Comparison of ENCODE assay signal across 35 cellular contexts in genomic region chr17:31605761-31606160, GRCh38.
"Had no signal": no experiment of that assay in that cellular context is flagged by ENCODE, and none has a peak within 500 bp of the region (broad histone marks: within the 10 kb centered on the region; RNA-seq: fewer than 3 reads in every experiment).

No MANE protein-coding gene starts in this region.

- H3K27ac ChIP-seq: adrenal gland, body of pancreas, brain microvascular endothelial cell, breast epithelium, VCaP had no signal

- H3K27ac Mint-ChIP-seq: activated B cell treated with CpG ODN at 0.5 μM for 24 hours; activated CD4-positive, alpha-beta memory T cell treated with anti-CD3 and anti-CD28 coated beads for 36 hours; activated CD4-positive, alpha-beta T cell treated with anti-CD3 and anti-CD28 coated beads, Interleukin-2, amount 10 ng/mL, durations not matched to agents 24 days and 14 days; activated CD8-positive, alpha-beta T cell treated with anti-CD3 and anti-CD28 coated beads for 36 hours; activated naive CD4-positive, alpha-beta T cell treated with anti-CD3 and anti-CD28 coated beads for 36 hours; activated naive CD8-positive, alpha-beta T cell treated with anti-CD3 and anti-CD28 coated beads for 36 hours; activated T-cell treated with anti-CD3 and anti-CD28 coated beads, Interleukin-2, amount 50 U/mL, for 72 hours; activated T-helper 1 cell treated with anti-CD3 and anti-CD28 coated beads, Interleukin-12 subunit alpha, Interleukin-12 subunit beta, Interleukin-2, Interleukin-4 antibody, amounts not matched to agents 30 ng/mL and 10 ng/mL and 1 ng/mL, durations not matched to agents 14 hours and 24 hours and 36 hours; activated T-helper 17 cell treated with anti-CD3 and anti-CD28 coated beads, Interleukin-2, amount 50 U/mL, for 72 hours; T-helper 1 cell treated with Interleukin-12 subunit alpha and Interleukin-12 subunit beta and Interleukin-4 antibody, amounts not matched to agents 30 μg/mL and 1 μg/mL, for 36 hours; T-helper 2 cell treated with Interferon-gamma antibody and Interleukin-4, amounts not matched to agents 5 μg/mL and 100 μg/mL, for 36 hours had no signal

- ATAC-seq: activated CD8-positive, alpha-beta T cell treated with anti-CD3 and anti-CD28 coated beads for 36 hours; activated naive CD4-positive, alpha-beta T cell treated with anti-CD3 and anti-CD28 coated beads, Interleukin-2, amount 50 U/mL, for 72 hours; activated T-cell treated with anti-CD3 and anti-CD28 coated beads, Interleukin-2, amount 50 U/mL, for 4 hours; activated T-cell treated with anti-CD3 and anti-CD28 coated beads, Interleukin-2, amount 50 U/mL, for 72 hours; activated T-helper 17 cell treated with anti-CD3 and anti-CD28 coated beads, Interleukin-2, amount 50 U/mL, for 72 hours; body of pancreas had no signal

- H3K27me3 ChIP-seq: adrenal gland, body of pancreas, brain microvascular endothelial cell, breast epithelium had no signal

- H3K4me1 ChIP-seq: adrenal gland, body of pancreas, breast epithelium had no signal

- H3K36me3 ChIP-seq: adrenal gland, brain microvascular endothelial cell, breast epithelium had no signal

- H3K4me3 ChIP-seq: adrenal gland, body of pancreas, breast epithelium had no signal

- H3K4me1 Mint-ChIP-seq: activated B cell treated with CpG ODN at 0.5 μM for 24 hours; activated CD4-positive, alpha-beta T cell treated with anti-CD3 and anti-CD28 coated beads, Interleukin-2, amount 10 ng/mL, durations not matched to agents 24 days and 14 days; activated naive CD8-positive, alpha-beta T cell treated with anti-CD3 and anti-CD28 coated beads for 36 hours; activated T-helper 17 cell treated with anti-CD3 and anti-CD28 coated beads, Interleukin-2, amount 50 U/mL, for 72 hours had no signal

- H3K9me3 ChIP-seq: adrenal gland, body of pancreas, breast epithelium had no signal

- H3K36me3 Mint-ChIP-seq: activated CD4-positive, alpha-beta memory T cell treated with anti-CD3 and anti-CD28 coated beads for 36 hours; activated naive CD4-positive, alpha-beta T cell treated with anti-CD3 and anti-CD28 coated beads, Interleukin-2, amount 50 U/mL, for 72 hours had no signal

- H3K27me3 Mint-ChIP-seq: activated CD4-positive, alpha-beta memory T cell treated with anti-CD3 and anti-CD28 coated beads for 36 hours; activated CD4-positive, alpha-beta T cell treated with anti-CD3 and anti-CD28 coated beads, Interleukin-2, amount 10 ng/mL, durations not matched to agents 24 days and 14 days; activated CD8-positive, alpha-beta T cell treated with anti-CD3 and anti-CD28 coated beads for 36 hours had no signal

- H3K4me3 Mint-ChIP-seq: activated B cell treated with CpG ODN at 0.5 μM for 24 hours; activated CD4-positive, alpha-beta memory T cell treated with anti-CD3 and anti-CD28 coated beads for 36 hours; activated CD4-positive, alpha-beta T cell treated with anti-CD3 and anti-CD28 coated beads, Interleukin-2, amount 10 ng/mL, durations not matched to agents 24 days and 14 days; activated CD8-positive, alpha-beta T cell treated with anti-CD3 and anti-CD28 coated beads for 36 hours; activated naive CD4-positive, alpha-beta T cell treated with anti-CD3 and anti-CD28 coated beads for 36 hours; activated naive CD8-positive, alpha-beta T cell treated with anti-CD3 and anti-CD28 coated beads for 36 hours; activated T-cell treated with anti-CD3 and anti-CD28 coated beads, Interleukin-2, amount 50 U/mL, for 4 hours; activated T-cell treated with anti-CD3 and anti-CD28 coated beads, Interleukin-2, amount 50 U/mL, for 72 hours; activated T-helper 1 cell treated with anti-CD3 and anti-CD28 coated beads, Interleukin-12 subunit alpha, Interleukin-12 subunit beta, Interleukin-2, Interleukin-4 antibody, amounts not matched to agents 30 ng/mL and 10 ng/mL and 1 ng/mL, durations not matched to agents 14 hours and 24 hours and 36 hours; activated T-helper 17 cell treated with anti-CD3 and anti-CD28 coated beads, Interleukin-2, amount 50 U/mL, for 72 hours; T-helper 1 cell treated with Interleukin-12 subunit alpha and Interleukin-12 subunit beta and Interleukin-4 antibody, amounts not matched to agents 30 μg/mL and 1 μg/mL, for 36 hours; T-helper 2 cell treated with Interferon-gamma antibody and Interleukin-4, amounts not matched to agents 5 μg/mL and 100 μg/mL, for 36 hours had no signal

- H3K9me3 Mint-ChIP-seq: activated B cell treated with CpG ODN at 0.5 μM for 24 hours; activated CD4-positive, alpha-beta memory T cell treated with anti-CD3 and anti-CD28 coated beads for 36 hours; activated CD4-positive, alpha-beta T cell treated with anti-CD3 and anti-CD28 coated beads, Interleukin-2, amount 10 ng/mL, durations not matched to agents 24 days and 14 days; activated CD8-positive, alpha-beta T cell treated with anti-CD3 and anti-CD28 coated beads for 36 hours; activated naive CD4-positive, alpha-beta T cell treated with anti-CD3 and anti-CD28 coated beads for 36 hours; activated naive CD4-positive, alpha-beta T cell treated with anti-CD3 and anti-CD28 coated beads, Interleukin-2, amount 50 U/mL, for 72 hours; activated naive CD8-positive, alpha-beta T cell treated with anti-CD3 and anti-CD28 coated beads for 36 hours; activated T-cell treated with anti-CD3 and anti-CD28 coated beads, Interleukin-2, amount 50 U/mL, for 4 hours; activated T-cell treated with anti-CD3 and anti-CD28 coated beads, Interleukin-2, amount 50 U/mL, for 72 hours; activated T-helper 1 cell treated with anti-CD3 and anti-CD28 coated beads, Interleukin-12 subunit alpha, Interleukin-12 subunit beta, Interleukin-2, Interleukin-4 antibody, amounts not matched to agents 30 ng/mL and 10 ng/mL and 1 ng/mL, durations not matched to agents 14 hours and 24 hours and 36 hours; activated T-helper 17 cell treated with anti-CD3 and anti-CD28 coated beads, Interleukin-2, amount 50 U/mL, for 72 hours; T-helper 1 cell treated with Interleukin-12 subunit alpha and Interleukin-12 subunit beta and Interleukin-4 antibody, amounts not matched to agents 30 μg/mL and 1 μg/mL, for 36 hours; T-helper 2 cell treated with Interferon-gamma antibody and Interleukin-4, amounts not matched to agents 5 μg/mL and 100 μg/mL, for 36 hours had no signal

- DNase-seq: activated B cell treated with CpG ODN at 0.5 μM for 24 hours; activated CD4-positive, alpha-beta memory T cell treated with anti-CD3 and anti-CD28 coated beads for 36 hours; activated CD4-positive, alpha-beta T cell treated with anti-CD3 and anti-CD28 coated beads for 4 hours; activated CD4-positive, alpha-beta T cell treated with anti-CD3 and anti-CD28 coated beads, Interleukin-2, amount 10 ng/mL, durations not matched to agents 24 days and 14 days; activated CD4-positive, alpha-beta T cell treated with anti-CD3 and anti-CD28 coated beads, Interleukin-2, amount 50 U/mL, for 1 hour; activated CD4-positive, alpha-beta T cell treated with anti-CD3 and anti-CD28 coated beads, Interleukin-2, amount 50 U/mL, for 4 hours; activated CD4-positive, CD25-positive, alpha-beta regulatory T cell treated with anti-CD3 and anti-CD28 coated beads, Interleukin-2, amount 50 U/mL, for 72 hours; activated CD8-positive, alpha-beta memory T cell treated with anti-CD3 and anti-CD28 coated beads, Interleukin-2, amount 50 U/mL, for 4 hours; activated CD8-positive, alpha-beta T cell treated with anti-CD3 and anti-CD28 coated beads for 36 hours; activated effector memory CD4-positive, alpha-beta T cell treated with anti-CD3 and anti-CD28 coated beads, Interleukin-2, amount 50 U/mL, for 16 hours; activated gamma-delta T cell treated with Interleukin-2 at 50 U/mL for 16 hours; activated naive CD4-positive, alpha-beta T cell; activated naive CD4-positive, alpha-beta T cell treated with anti-CD3 and anti-CD28 coated beads for 36 hours; activated naive CD4-positive, alpha-beta T cell treated with anti-CD3 and anti-CD28 coated beads, Interleukin-2, amount 50 U/mL, for 16 hours; activated naive CD8-positive, alpha-beta T cell treated with anti-CD3 and anti-CD28 coated beads for 36 hours; activated T-cell treated with anti-CD3 and anti-CD28 coated beads for 4 hours; activated T-cell treated with anti-CD3 and anti-CD28 coated beads, Interleukin-2, amount 50 U/mL, for 1 hour; activated T-cell treated with anti-CD3 and anti-CD28 coated beads, Interleukin-2, amount 50 U/mL, for 4 hours; activated T-cell treated with anti-CD3 and anti-CD28 coated beads, Interleukin-2, amount 50 U/mL, for 72 hours; amniotic stem cell; aorta; body of pancreas; brain microvascular endothelial cell; central memory CD4-positive, alpha-beta T cell; T-helper 1 cell; T-helper 2 cell; T-helper 9 cell had no signal
